Comparison of ENCODE assay signal across 8 cellular contexts in the genomic region with DNA sequence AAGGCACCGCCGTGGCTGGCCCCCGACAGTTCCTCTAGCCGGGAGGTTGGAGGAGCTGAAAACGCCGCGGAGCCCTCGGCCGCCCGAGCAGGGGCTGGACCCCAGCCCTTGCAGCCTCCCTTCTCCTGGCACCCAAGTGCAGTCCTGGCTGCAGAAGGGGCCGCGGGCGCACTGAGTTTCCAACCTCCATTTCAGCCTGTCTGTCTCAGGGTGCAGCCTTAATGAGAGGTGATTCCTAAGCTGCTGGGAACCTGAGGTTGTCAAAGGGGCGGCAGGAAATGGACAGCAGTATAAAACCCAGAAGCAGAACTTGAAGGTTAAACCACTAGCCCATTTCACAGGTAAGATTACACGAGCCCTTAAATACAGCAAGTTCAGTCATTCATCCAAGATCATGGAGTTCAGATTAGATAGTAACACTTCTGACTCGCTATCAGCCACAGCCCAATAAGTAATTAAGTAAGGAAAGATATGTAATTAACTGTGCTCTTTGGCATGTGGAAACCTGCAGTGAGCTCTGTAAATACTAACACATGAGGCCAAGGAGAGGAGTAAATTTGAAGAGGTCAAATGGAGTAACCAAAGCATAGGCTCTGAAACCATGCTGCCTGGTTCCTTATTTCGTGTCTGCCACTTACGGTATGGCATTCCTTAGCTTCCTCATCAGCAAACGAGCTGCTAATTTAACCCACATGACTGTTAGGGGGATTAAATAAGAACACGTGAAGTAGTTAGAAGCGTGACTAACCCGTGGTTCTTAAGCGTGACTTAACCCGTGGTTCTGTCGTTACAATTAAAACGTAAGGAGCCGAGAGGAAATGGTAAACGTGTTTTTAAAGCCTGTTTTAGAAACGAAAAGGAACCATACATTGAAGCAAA. TPM values are rescaled to one million over a fixed set of nuclear protein-coding genes. Genes with fewer than 3 reads are reported as not detected.
DNase-seq lines count a peak whose midpoint lies in the region; ATAC-seq and TF ChIP-seq lines count a peak whose summit lies in the region.

No MANE protein-coding gene starts in this region.

- H3K27me3 Mint-ChIP-seq in activated CD4-positive, alpha-beta T cell treated with anti-CD3 and anti-CD28 coated beads, Interleukin-2, amount 10 ng/mL, durations not matched to agents 24 days and 14 days: peaks cover 2% of the 10 kb centered on the region

- H3K9ac ChIP-seq in muscle layer of colon (ENCODE audit: low read length): peak overlapping the region; percentile 57

- TF ChIP-seq CTCF in NB4 (IDR thresholded peaks at IDR 0.05; ENCODE audit: low read depth, low read length): no peak
- no peak for TF ChIP-seq CTCF in epithelial cell of proximal tubule (conservative IDR thresholded peaks at IDR 0.05; ENCODE audit: low read depth, low read length)

- peak; percentile 43 for DNase-seq in DMS53 treated with DMSO at 0.1 percent for 48 hours (lab: John Stamatoyannopoulos, UW; ENCODE audit: unreplicated experiment)
- DNase-seq in NB4 (ENCODE audit: low read depth): peak; percentile 92
- peak; percentile 76 for DNase-seq in activated CD4-positive, alpha-beta T cell treated with anti-CD3 and anti-CD28 coated beads, Interleukin-2, amount 10 ng/mL, durations not matched to agents 24 days and 14 days
- peak; percentile 73 for DNase-seq in epithelial cell of proximal tubule (ENCODE audit: low read depth)
- DNase-seq in cortex of kidney (lab: John Stamatoyannopoulos, UW): no peak

- H3K9me3 Mint-ChIP-seq in activated CD4-positive, alpha-beta T cell treated with anti-CD3 and anti-CD28 coated beads, Interleukin-2, amount 10 ng/mL, durations not matched to agents 24 days and 14 days: no peaks in the 10 kb centered on the region

- TF ChIP-seq POLR2A in NB4 (IDR thresholded peaks at IDR 0.05; ENCODE audit: extremely low read depth, insufficient read length): peak; percentile 64

- H3K4me1 Mint-ChIP-seq in activated CD4-positive, alpha-beta T cell treated with anti-CD3 and anti-CD28 coated beads, Interleukin-2, amount 10 ng/mL, durations not matched to agents 24 days and 14 days: peaks cover 52% of the 10 kb centered on the region

- 1% methylated on average over 29 of the region's 29 CpGs for WGBS in urinary bladder

- H3K27ac ChIP-seq in muscle layer of colon (ENCODE audit: low read depth, low read length) (peak overlapping the region; percentile 69), urinary bladder (ENCODE audit: low read depth) (peak overlapping the region; percentile 90)

- H3K4me3 Mint-ChIP-seq in activated CD4-positive, alpha-beta T cell treated with anti-CD3 and anti-CD28 coated beads, Interleukin-2, amount 10 ng/mL, durations not matched to agents 24 days and 14 days: peak overlapping the region; percentile 95

- ATAC-seq in GM21786 (IDR thresholded peaks at IDR 0.05; ENCODE audit: unreplicated experiment): peak; percentile 6

- intact Hi-C loops in activated CD4-positive, alpha-beta T cell treated with anti-CD3 and anti-CD28 coated beads, Interleukin-2, amount 10 ng/mL, durations not matched to agents 24 days and 14 days (cut with micrococcal nuclease): loop anchor here (1.0 to 10.0 kb wide), 8 partner anchors 10 to 560 kb away; partner anchors contain the start of genes CDADC1, FNDC3A, PHF11 and RCBTB1

- H3K36me3 Mint-ChIP-seq in activated CD4-positive, alpha-beta T cell treated with anti-CD3 and anti-CD28 coated beads, Interleukin-2, amount 10 ng/mL, durations not matched to agents 24 days and 14 days (ENCODE audit: low read depth): peaks cover 27% of the 10 kb centered on the region

- peak overlapping the region; percentile 98 for H3K27ac Mint-ChIP-seq in activated CD4-positive, alpha-beta T cell treated with anti-CD3 and anti-CD28 coated beads, Interleukin-2, amount 10 ng/mL, durations not matched to agents 24 days and 14 days

- H3K4me3 ChIP-seq in NB4 (ENCODE audit: low read depth, low read length) (peak overlapping the region; percentile 94), epithelial cell of proximal tubule (ENCODE audit: low read depth, low read length) (peak overlapping the region; percentile 88), muscle layer of colon (ENCODE audit: low read depth in 1 of 2, low read length in 2 of 2) (peak overlapping the region; percentile 63 to 76), urinary bladder (ENCODE audit: low read depth, low read length) (peak overlapping the region; percentile 67)

- H3K36me3 ChIP-seq in muscle layer of colon (ENCODE audit: insufficient read depth, low read length) (no peaks in the 10 kb centered on the region), urinary bladder (ENCODE audit: insufficient read depth) (no peaks in the 10 kb centered on the region)

- no peaks in the 10 kb centered on the region for H3K27me3 ChIP-seq in muscle layer of colon (ENCODE audit: control insufficient read depth in 1 of 2, insufficient read depth in 2 of 2, low read length in 2 of 2)

- H3K9me3 ChIP-seq in muscle layer of colon (ENCODE audit: low read length): no peaks in the 10 kb centered on the region

- H3K4me1 ChIP-seq in muscle layer of colon (ENCODE audit: insufficient read depth, low read length) (peaks cover 8% of the 10 kb centered on the region), urinary bladder (ENCODE audit: insufficient read depth) (no peaks in the 10 kb centered on the region)

RNA-seq across cellular contexts. Expression of gene SETDB2, which starts 0.7 kb away (rescaled TPM):
- total RNA-seq in activated CD4-positive, alpha-beta T cell treated with anti-CD3 and anti-CD28 coated beads, Interleukin-2, amount 10 ng/mL, durations not matched to agents 24 days and 14 days: 13.4 and 14.5 TPM in 2 replicates
- total RNA-seq in epithelial cell of proximal tubule (4.3 and 5.2 TPM in 2 replicates), urinary bladder (26.1 TPM)
- 5.9 TPM for polyA plus RNA-seq in urinary bladder

RNA-seq across cellular contexts. Expression of gene CAB39L, which starts 0.9 kb away (rescaled TPM):
- total RNA-seq in activated CD4-positive, alpha-beta T cell treated with anti-CD3 and anti-CD28 coated beads, Interleukin-2, amount 10 ng/mL, durations not matched to agents 24 days and 14 days: 5.7 and 6.8 TPM in 2 replicates
- total RNA-seq in epithelial cell of proximal tubule (5.2 and 7.2 TPM in 2 replicates), urinary bladder (38.7 TPM)
- 39.3 TPM for polyA plus RNA-seq in urinary bladder

RNA-seq across cellular contexts. Expression of gene PHF11, which starts 51.0 kb away (rescaled TPM):
- 56.8 and 60.8 TPM in 2 replicates for total RNA-seq in activated CD4-positive, alpha-beta T cell treated with anti-CD3 and anti-CD28 coated beads, Interleukin-2, amount 10 ng/mL, durations not matched to agents 24 days and 14 days
- total RNA-seq in epithelial cell of proximal tubule (21.8 and 33.9 TPM in 2 replicates), urinary bladder (38.1 TPM)
- 41.2 TPM for polyA plus RNA-seq in urinary bladder
